ENCODE assay signal across 8 cellular contexts in the genomic region with DNA sequence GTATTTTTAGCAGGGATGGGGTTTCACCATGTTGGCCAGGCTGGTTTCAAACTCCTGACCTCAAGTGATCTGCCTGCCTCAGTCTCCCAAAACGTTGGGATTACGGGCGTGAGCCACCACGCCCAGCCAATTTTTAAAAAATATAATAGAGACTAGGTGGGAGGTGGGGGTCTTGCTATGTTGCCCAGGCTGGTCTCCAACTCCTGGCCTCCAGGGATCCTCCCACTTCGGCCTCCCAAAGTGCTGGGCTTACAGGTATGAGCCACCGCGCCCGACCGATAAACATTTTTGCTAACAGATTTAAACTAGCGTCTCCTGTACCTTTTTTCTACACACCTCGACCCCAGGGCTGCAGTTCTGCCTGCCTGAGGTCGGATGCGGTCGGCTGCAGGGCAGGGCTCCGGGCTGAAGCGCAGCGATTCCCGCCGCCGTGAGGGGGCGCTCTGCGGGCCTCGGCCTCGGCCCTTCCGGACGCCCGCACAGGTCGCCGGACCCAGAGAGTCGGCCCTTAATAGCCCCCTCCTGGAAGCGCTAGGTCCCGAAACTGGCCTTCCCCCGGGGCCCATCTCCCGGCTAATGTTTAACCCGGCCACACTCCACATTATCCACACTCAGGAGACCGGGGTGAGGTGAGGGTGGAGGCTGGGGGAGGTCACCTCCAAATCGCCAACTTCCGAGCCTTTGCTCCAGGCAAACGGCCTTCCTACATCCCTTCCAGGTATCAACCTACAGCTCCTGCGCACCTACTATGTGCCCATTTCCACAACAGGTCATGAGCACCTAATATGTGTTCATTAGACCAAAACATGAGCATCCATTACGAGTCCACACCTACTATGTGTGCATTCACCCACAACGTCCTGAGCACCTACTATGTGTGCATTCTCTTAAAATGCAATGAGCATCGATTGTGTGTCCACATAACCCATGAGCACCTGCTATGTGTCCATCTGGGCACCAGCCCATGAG. TPM values are rescaled to one million over a fixed set of nuclear protein-coding genes. Genes with fewer than 3 reads are reported as not detected.
DNase-seq lines count a peak whose midpoint lies in the region; ATAC-seq and TF ChIP-seq lines count a peak whose summit lies in the region.

No MANE protein-coding gene starts in this region.

- H3K36me3 Mint-ChIP-seq in CD8-positive, alpha-beta T cell: no peaks in the 10 kb centered on the region
- no peaks in the 10 kb centered on the region; the same call in 2 of the 3 replicates for H3K36me3 Mint-ChIP-seq in GM23338 (ENCODE audit: low read depth)

- H3K79me2 ChIP-seq in GM23338 (replicated peaks; ENCODE audit: insufficient read depth) (peaks cover 20% of the 10 kb centered on the region), SU-DHL-6 (ENCODE audit: insufficient read depth, low read length) (no peaks in the 10 kb centered on the region)

- no peak overlapping the region for H3K9ac ChIP-seq in SU-DHL-6 (ENCODE audit: low read length)

- no peaks in the 10 kb centered on the region for H3K9me2 ChIP-seq in GM23338 (ENCODE audit: insufficient read depth)
- no peaks in the 10 kb centered on the region for H3K9me2 ChIP-seq in SU-DHL-6 (replicated peaks; ENCODE audit: insufficient read depth, low read length)

- no peak overlapping the region for H3K27ac ChIP-seq in CD8-positive, alpha-beta T cell (ENCODE audit: low read depth, low read length)
- H3K27ac ChIP-seq in GM23338 (ENCODE audit: low read depth) (no peak overlapping the region), SU-DHL-6 (ENCODE audit: low read depth, low read length) (no peak overlapping the region), foreskin keratinocyte (no peak overlapping the region), gastrocnemius medialis (no peak overlapping the region)

- in situ Hi-C loops in gastrocnemius medialis (cut with MboI; ENCODE audit: low sequenced_read_pairs in 4 of 4): no loop called here

- TF ChIP-seq CTCF in CD8-positive, alpha-beta T cell (IDR thresholded peaks at IDR 0.05): no peak
- peak; percentile 77 to 81 for TF ChIP-seq CTCF in GM23338 (conservative IDR thresholded peaks at IDR 0.05; ENCODE audit: low read depth in 2 of 2)
- peak; percentile 73 for TF ChIP-seq CTCF in SU-DHL-6 (IDR thresholded peaks at IDR 0.05; ENCODE audit: insufficient read depth, low read length, poor library complexity, severe bottlenecking)
- TF ChIP-seq CTCF in foreskin keratinocyte (conservative IDR thresholded peaks at IDR 0.05): peak; percentile 57
- peak in 4 of 5 experiments; percentile 17 to 57 (median 48) for TF ChIP-seq CTCF in gastrocnemius medialis (IDR thresholded peaks at IDR 0.05 in 4 of 5, conservative IDR thresholded peaks at IDR 0.05 in 1 of 5)

- intact Hi-C loops in CD8-positive, alpha-beta T cell (cut with DNase I, micrococcal nuclease): no loop called here
- intact Hi-C loops in gastrocnemius medialis (cut with DNase I; ENCODE audit: low total_unique reads): no loop called here

- peaks cover 13% of the 10 kb centered on the region for H3K27me3 ChIP-seq in CD8-positive, alpha-beta T cell (ENCODE audit: insufficient read depth, low read length)
- H3K27me3 ChIP-seq in GM23338 (ENCODE audit: insufficient read depth) (peaks cover 19% of the 10 kb centered on the region), SU-DHL-6 (ENCODE audit: low read length) (no peaks in the 10 kb centered on the region), foreskin keratinocyte (no peaks in the 10 kb centered on the region), gastrocnemius medialis (peaks cover 14 to 31% (median 27%) of the 10 kb centered on the region in 3 donors)

- H3K27me3 Mint-ChIP-seq in CD8-positive, alpha-beta T cell (ENCODE audit: low read depth): peaks cover 18% of the 10 kb centered on the region
- peaks cover 25% of the 10 kb centered on the region for H3K27me3 Mint-ChIP-seq in GM23338 (ENCODE audit: insufficient read depth, low read depth, poor library complexity)

- no peak for TF ChIP-seq POLR2A in gastrocnemius medialis (IDR thresholded peaks at IDR 0.05)

- no peaks in the 10 kb centered on the region for H3K36me3 ChIP-seq in CD8-positive, alpha-beta T cell (ENCODE audit: insufficient read depth, low read length)
- no peaks in the 10 kb centered on the region for H3K36me3 ChIP-seq in GM23338 (ENCODE audit: insufficient read depth)
- H3K36me3 ChIP-seq in SU-DHL-6 (ENCODE audit: low read length): no peaks in the 10 kb centered on the region
- H3K36me3 ChIP-seq in gastrocnemius medialis: no peaks in the 10 kb centered on the region

- H3K9me3 ChIP-seq in CD8-positive, alpha-beta T cell (ENCODE audit: low read length): no peaks in the 10 kb centered on the region
- no peaks in the 10 kb centered on the region for H3K9me3 ChIP-seq in SU-DHL-6 (ENCODE audit: insufficient read depth, low read length)
- H3K9me3 ChIP-seq in gastrocnemius medialis: no peaks in the 10 kb centered on the region

- ATAC-seq in CD8-positive, alpha-beta T cell: no peak
- peak; percentile 47 for ATAC-seq in GM23338
- ATAC-seq in foreskin keratinocyte: no peak
- ATAC-seq in gastrocnemius medialis: no peak
- ATAC-seq in HG03135 (IDR thresholded peaks at IDR 0.05; ENCODE audit: unreplicated experiment): no peak
- ATAC-seq in HG02885 (IDR thresholded peaks at IDR 0.05; ENCODE audit: poor library complexity, unreplicated experiment): no peak

- POLR2A ChIA-PET in CD8-positive, alpha-beta T cell (lab: Charles Lee): no interaction called here

- DNase-seq in CD8-positive, alpha-beta T cell: no peak
- DNase-seq in GM23338 (ENCODE audit: low spot score): peak; percentile 86
- no peak for DNase-seq in foreskin keratinocyte
- DNase-seq in gastrocnemius medialis: no peak
- no peak for DNase-seq in hippocampal formation (lab: John Stamatoyannopoulos, UW)

- CTCF ChIA-PET in CD8-positive, alpha-beta T cell (lab: Charles Lee): no interaction called here

- no peaks in the 10 kb centered on the region for H3K9me3 Mint-ChIP-seq in CD8-positive, alpha-beta T cell
- H3K9me3 Mint-ChIP-seq in GM23338: peaks cover 3% of the 10 kb centered on the region; the same call in 1 of the 3 replicates

- peaks cover 33% of the 10 kb centered on the region for H3F3A ChIP-seq in GM23338 (replicated peaks; ENCODE audit: low read depth)
- H3F3A ChIP-seq in SU-DHL-6 (ENCODE audit: insufficient read depth): peaks cover 8% of the 10 kb centered on the region

- H2AFZ ChIP-seq in GM23338 (no peak overlapping the region), SU-DHL-6 (ENCODE audit: low read depth, low read length, severe bottlenecking) (no peak overlapping the region)

- no peak overlapping the region for H3K4me3 ChIP-seq in CD8-positive, alpha-beta T cell (ENCODE audit: low read depth, low read length)
- H3K4me3 ChIP-seq in GM23338 (peak overlapping the region; percentile 73), SU-DHL-6 (ENCODE audit: insufficient read depth, low read length, poor library complexity, severe bottlenecking) (no peak overlapping the region), gastrocnemius medialis (no peak overlapping the region)

- H4K20me1 ChIP-seq in GM23338 (replicated peaks; ENCODE audit: insufficient read depth) (peaks cover 16% of the 10 kb centered on the region; the same call in 1 of the 2 replicates), SU-DHL-6 (ENCODE audit: low read depth, low read length) (no peaks in the 10 kb centered on the region)

- H3K4me3 Mint-ChIP-seq in CD8-positive, alpha-beta T cell: peak overlapping the region; percentile 15
- H3K4me3 Mint-ChIP-seq in GM23338: peak overlapping the region; percentile 85

- peaks cover 17% of the 10 kb centered on the region for H3K4me1 ChIP-seq in CD8-positive, alpha-beta T cell (ENCODE audit: insufficient read depth, low read length)
- H3K4me1 ChIP-seq in GM23338 (ENCODE audit: insufficient read depth) (peaks cover 28% of the 10 kb centered on the region), foreskin keratinocyte (peaks cover 3% of the 10 kb centered on the region), gastrocnemius medialis (peaks cover 14 to 39% of the 10 kb centered on the region in 2 donors)

- peaks cover 14% of the 10 kb centered on the region for H3K4me1 Mint-ChIP-seq in CD8-positive, alpha-beta T cell (ENCODE audit: low read depth)
- H3K4me1 Mint-ChIP-seq in GM23338: peaks cover 28% of the 10 kb centered on the region

- peak overlapping the region; percentile 93 for H3K4me2 ChIP-seq in GM23338
- H3K4me2 ChIP-seq in SU-DHL-6 (ENCODE audit: low read depth, low read length, poor library complexity, severe bottlenecking): no peak overlapping the region

- H3K27ac Mint-ChIP-seq in CD8-positive, alpha-beta T cell: no peak overlapping the region
- no peak overlapping the region for H3K27ac Mint-ChIP-seq in GM23338

RNA-seq across cellular contexts. Expression of a gene that starts 2.0 kb away (rescaled TPM):
- not detected for total RNA-seq in CD8-positive, alpha-beta T cell
- 9.0 and 10.2 TPM in 2 replicates for total RNA-seq in GM23338 (2014; rRNA removed; shearing (Covaris generic))
- polyA plus RNA-seq in GM23338 (2016; fragmentation: Nextera tagmentation; extraction: Ambion mirVana): 8.2 and 8.8 TPM in 2 replicates
- total RNA-seq in foreskin keratinocyte: 5.0 and 5.3 TPM in 2 replicates
- 9.5 TPM in 2 replicates for polyA plus RNA-seq in foreskin keratinocyte
- under 1 TPM in 3 of 4 donors, not detected in 1; 0.81 to 0.95 (median 0.95) TPM for total RNA-seq in gastrocnemius medialis

RNA-seq across cellular contexts. Expression of a gene that starts 37.3 kb away (rescaled TPM):
- 10 to 100 TPM; 30.9 to 31.4 TPM for total RNA-seq in CD8-positive, alpha-beta T cell
- 84.1 and 113 TPM in 2 replicates for total RNA-seq in GM23338 (2014; rRNA removed; shearing (Covaris generic))
- polyA plus RNA-seq in GM23338 (2016; fragmentation: Nextera tagmentation; extraction: Ambion mirVana) (283 and 331 TPM in 2 replicates), foreskin keratinocyte (73.7 and 76.5 TPM in 2 replicates)
- total RNA-seq in foreskin keratinocyte (42.8 and 49.2 TPM in 2 replicates), gastrocnemius medialis (100 to 1,000 TPM; 112 to 174 (median 132) TPM)

RNA-seq across cellular contexts. Expression of a gene that starts 41.0 kb away (rescaled TPM):
- total RNA-seq in CD8-positive, alpha-beta T cell: 1 to 10 TPM; 8.5 to 9.8 TPM
- total RNA-seq in GM23338 (2014; rRNA removed; shearing (Covaris generic)): 19.3 and 20.7 TPM in 2 replicates
- polyA plus RNA-seq in GM23338 (2016; fragmentation: Nextera tagmentation; extraction: Ambion mirVana): 8.6 and 9.6 TPM in 2 replicates
- 13.7 and 19.7 TPM in 2 replicates for total RNA-seq in foreskin keratinocyte
- polyA plus RNA-seq in foreskin keratinocyte: 11.9 and 15.1 TPM in 2 replicates
- total RNA-seq in gastrocnemius medialis: 1 to 10 TPM; 3.2 to 5.0 (median 4.1) TPM

RNA-seq across cellular contexts. Expression of a gene that starts 57.8 kb away (rescaled TPM):
- under 1 TPM; 0.57 to 0.83 TPM for total RNA-seq in CD8-positive, alpha-beta T cell
- total RNA-seq in GM23338 (2014; rRNA removed; shearing (Covaris generic)): 15.5 and 16.9 TPM in 2 replicates
- polyA plus RNA-seq in GM23338 (2016; fragmentation: Nextera tagmentation; extraction: Ambion mirVana) (7.1 and 8.0 TPM in 2 replicates), foreskin keratinocyte (1.5 and 2.0 TPM in 2 replicates)
- total RNA-seq in foreskin keratinocyte (1.8 and 2.3 TPM in 2 replicates), gastrocnemius medialis (10 to 100 TPM in 1 of 4 donors, 1 to 10 TPM in 3; 2.4 to 12.8 (median 3.7) TPM)
